In the genomic region with DNA sequence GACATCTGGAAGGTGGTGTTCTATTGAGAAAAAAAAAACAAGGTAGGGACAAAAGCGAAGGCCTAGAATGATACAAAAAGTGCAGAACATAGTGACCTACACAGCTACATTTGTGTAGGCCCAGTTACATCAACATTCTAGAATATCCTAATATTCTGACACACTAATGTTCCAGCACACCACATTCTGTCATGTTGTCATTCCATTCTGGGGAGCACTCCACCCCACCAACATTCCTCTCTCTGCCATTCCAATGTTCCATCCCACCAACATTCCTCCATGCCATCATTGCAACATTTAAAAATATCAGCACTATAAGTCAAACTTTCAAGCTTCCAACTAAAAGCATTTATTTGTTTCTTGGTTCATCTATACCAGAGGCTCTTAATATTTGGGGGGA, we compare ENCODE assay signal across 24 cellular contexts. TPM values are rescaled to one million over a fixed set of nuclear protein-coding genes. Genes with fewer than 3 reads are reported as not detected.
DNase-seq lines count a peak whose midpoint lies in the region; ATAC-seq, FAIRE-seq and TF ChIP-seq lines count a peak whose summit lies in the region.
"Had no signal": no experiment of that assay in that cellular context is flagged by ENCODE, and none has a peak within 500 bp of the region (broad histone marks: within the 10 kb centered on the region; RNA-seq: fewer than 3 reads in every experiment).

No MANE protein-coding gene starts in this region.

- H3K4ac ChIP-seq in H1 (replicated peaks; ENCODE audit: insufficient read length, low read depth, low read length), result no peak overlapping the region

- H3K18ac ChIP-seq in H1 (ENCODE audit: extremely low read depth, low read length), result no peak overlapping the region

- DNase-seq in AG20443 (ENCODE audit: low spot score) (peak; percentile 88), M059J (ENCODE audit: low read depth) (peak; percentile 59), H1 (ENCODE audit: low read depth in 1 of 2, low spot score in 2 of 2) (no peak), nephron progenitor cell (no peak), NCI-H446 (lab: John Stamatoyannopoulos, UW) (no peak), DMS53 treated with DMSO at 0.1 percent for 48 hours (lab: John Stamatoyannopoulos, UW; ENCODE audit: unreplicated experiment) (no peak)
- DNase-seq: activated naive CD8-positive, alpha-beta T cell treated with anti-CD3 and anti-CD28 coated beads, Interleukin-2, amount 50 U/mL, for 24 hours; Caco-2; heart left ventricle; NCI-H1048; NCI-H82; Peyer's patch; right cardiac atrium; stimulated activated CD4-positive, alpha-beta T cell treated with anti-CD3 and anti-CD28 coated beads, Interleukin-2, amount 100 ng/mL, for 24 hours; substantia nigra; WERI-Rb-1 had no signal

- no peak for TF ChIP-seq RAD21 in H1 (IDR thresholded peaks at IDR 0.05 in 1 of 2, conservative IDR thresholded peaks at IDR 0.05 in 1 of 2; ENCODE audit: low read depth in 2 of 2, low read length in 2 of 2)

- no peak overlapping the region for H2BK120ac ChIP-seq in H1 (replicated peaks; ENCODE audit: low read depth, low read length)

- no peak overlapping the region for H2AFZ ChIP-seq in H1 (ENCODE audit: low read length)
- H2AFZ ChIP-seq: neural progenitor cell had no signal

- no peak overlapping the region for H4K8ac ChIP-seq in H1 (ENCODE audit: extremely low read depth, insufficient read depth, low read length)

- H3K27ac ChIP-seq in H1 (ENCODE audit: low read depth, low read length), result no peak overlapping the region
- H3K27ac ChIP-seq: heart left ventricle, neural progenitor cell, Peyer's patch, WERI-Rb-1 had no signal

- H3K27me3 Mint-ChIP-seq in nephron progenitor cell (ENCODE audit: low read depth, poor library complexity), result no peaks in the 10 kb centered on the region
- H3K27me3 Mint-ChIP-seq: activated naive CD8-positive, alpha-beta T cell treated with anti-CD3 and anti-CD28 coated beads, Interleukin-2, amount 50 U/mL, for 24 hours had no signal

- no peak for TF ChIP-seq EP300 in H1 (IDR thresholded peaks at IDR 0.05; ENCODE audit: borderline replicate concordance in 1 of 2, low read depth in 2 of 2, low read length in 2 of 2)

- no peak overlapping the region for H3K23ac ChIP-seq in H1 (ENCODE audit: insufficient read length)

- no peak overlapping the region for H3K9ac ChIP-seq in H1 (replicated peaks in 1 of 4; ENCODE audit: extremely low read depth in 1 of 4, low read depth in 3 of 4, low read length in 3 of 4)
- H3K9ac ChIP-seq: neural progenitor cell had no signal

- H4K20me1 ChIP-seq in H1 (replicated peaks in 1 of 2; ENCODE audit: control insufficient read depth in 1 of 2, insufficient read depth in 2 of 2, low read length in 2 of 2), result no peaks in the 10 kb centered on the region

- no peak overlapping the region for H3K4me3 Mint-ChIP-seq in nephron progenitor cell
- H3K4me3 Mint-ChIP-seq: activated naive CD8-positive, alpha-beta T cell treated with anti-CD3 and anti-CD28 coated beads, Interleukin-2, amount 50 U/mL, for 24 hours; activated T-helper 1 cell treated with anti-CD3 and anti-CD28 coated beads, Interleukin-12 subunit alpha, Interleukin-12 subunit beta, Interleukin-2, Interleukin-4 antibody, amounts not matched to agents 30 ng/mL and 10 ng/mL and 1 ng/mL, durations not matched to agents 14 hours and 24 hours and 36 hours; neural progenitor cell had no signal

- H3K4me1 Mint-ChIP-seq in nephron progenitor cell, result peaks cover 23% of the 10 kb centered on the region

- H2BK15ac ChIP-seq in H1 (ENCODE audit: low read length), result 0 out of 2 replicates have a peak overlapping the region, but pooled peaks have one; percentile 76

- H2BK20ac ChIP-seq in H1 (ENCODE audit: low read length), result no peak overlapping the region

- no peaks in the 10 kb centered on the region for H3K36me3 ChIP-seq in H1 (ENCODE audit: control insufficient read depth in 2 of 4, insufficient read depth in 4 of 4, low read length in 3 of 4)
- H3K36me3 ChIP-seq: heart left ventricle, neural progenitor cell, Peyer's patch, WERI-Rb-1 had no signal

- H3K9me3 Mint-ChIP-seq in nephron progenitor cell, result no peaks in the 10 kb centered on the region
- H3K9me3 Mint-ChIP-seq: activated naive CD8-positive, alpha-beta T cell treated with anti-CD3 and anti-CD28 coated beads, Interleukin-2, amount 50 U/mL, for 24 hours; activated T-helper 1 cell treated with anti-CD3 and anti-CD28 coated beads, Interleukin-12 subunit alpha, Interleukin-12 subunit beta, Interleukin-2, Interleukin-4 antibody, amounts not matched to agents 30 ng/mL and 10 ng/mL and 1 ng/mL, durations not matched to agents 14 hours and 24 hours and 36 hours; neural progenitor cell had no signal

- no peak overlapping the region for H3K14ac ChIP-seq in H1 (ENCODE audit: insufficient read length)

- H3K36me3 Mint-ChIP-seq in nephron progenitor cell (ENCODE audit: low read depth), result no peaks in the 10 kb centered on the region
- H3K36me3 Mint-ChIP-seq: neural progenitor cell had no signal

- no peak overlapping the region for H2BK12ac ChIP-seq in H1 (ENCODE audit: low read depth, low read length)

- no peak overlapping the region for H3K4me2 ChIP-seq in H1 (ENCODE audit: insufficient read depth in 1 of 2, low read depth in 2 of 2, low read length in 2 of 2)
- H3K4me2 ChIP-seq: neural progenitor cell had no signal

- WGBS in H1 (ENCODE audit: extremely low coverage in 1 of 2, insufficient coverage in 1 of 2, insufficient read length in 1 of 2, insufficient replicate concordance in 2 of 2, low coverage in 1 of 2, low lambda C conversion rate in 2 of 2, missing lambda C conversion rate in 1 of 2), 2 experiments, result 86% methylated on average over 1 of the region's 1 CpG; no CpG with 5 or more reads in 1 of the 2 experiments

- H2BK5ac ChIP-seq in H1 (ENCODE audit: low read depth, low read length), result no peak overlapping the region

- H3K4me1 ChIP-seq in H1 (replicated peaks in 1 of 4; ENCODE audit: control insufficient read depth in 3 of 4, insufficient read depth in 4 of 4, low read length in 3 of 4), result peaks cover 0 to 3% (median 0%) of the 10 kb centered on the region in 4 experiments; a peak in 3 of 7 replicates
- H3K4me1 ChIP-seq: heart left ventricle, neural progenitor cell, Peyer's patch had no signal

- H3K79me2 ChIP-seq in H1 (ENCODE audit: control insufficient read depth in 1 of 2, insufficient read depth in 2 of 2, low read length in 2 of 2), result no peaks in the 10 kb centered on the region

- CTCF ChIA-PET in H1 (lab: Charles Lee; ENCODE audit: partially characterized antibody), result interaction anchor here (0.6 to 2.0 kb wide), 5 partner anchors 10 to 192 kb away, joined by 3 to 6 read pairs (median 4); a partner anchor contains a TSS

- TF ChIP-seq POLR2A in H1 (IDR thresholded peaks at IDR 0.05; ENCODE audit: control extremely low read depth in 1 of 2, low read depth in 2 of 2, low read length in 2 of 2), result no peak

- FAIRE-seq in H1 (lab: Jason Lieb, UNC), result no peak
- FAIRE-seq: GM18507, GM19239 had no signal

- no peaks in the 10 kb centered on the region for H3K23me2 ChIP-seq in H1 (ENCODE audit: low read depth, low read length)

- H2AK5ac ChIP-seq in H1 (ENCODE audit: low read depth, low read length), result no peak overlapping the region

- TF ChIP-seq CTCF in H1 (IDR thresholded peaks at IDR 0.05; ENCODE audit: control extremely low read depth in 1 of 3, insufficient read depth in 1 of 3, low read depth in 1 of 3, low read length in 3 of 3), result no peak
- TF ChIP-seq CTCF in nephron progenitor cell (IDR thresholded peaks at IDR 0.05), result no peak

- POLR2A ChIA-PET in H1 (lab: Charles Lee; ENCODE audit: partially characterized antibody), result interaction anchor here (1.1 kb wide), 1 partner anchor 117 kb away, joined by 3 read pairs; a partner anchor contains a TSS

- no peaks in the 10 kb centered on the region for H3K79me1 ChIP-seq in H1 (ENCODE audit: low read depth, low read length)

- no peaks in the 10 kb centered on the region for H3K9me3 ChIP-seq in H1 (ENCODE audit: insufficient read depth in 2 of 2, low read depth in 1 of 2, low read length in 1 of 2)
- H3K9me3 ChIP-seq: Caco-2, heart left ventricle, Peyer's patch had no signal

- H3K56ac ChIP-seq in H1 (replicated peaks; ENCODE audit: insufficient read length, low read depth, low read length), result no peak overlapping the region

- no peak overlapping the region for H4K91ac ChIP-seq in H1 (replicated peaks; ENCODE audit: insufficient read length, low read length)

- peak overlapping the region; percentile 7 for H3K27ac Mint-ChIP-seq in nephron progenitor cell
- H3K27ac Mint-ChIP-seq: activated naive CD8-positive, alpha-beta T cell treated with anti-CD3 and anti-CD28 coated beads, Interleukin-2, amount 50 U/mL, for 24 hours; activated T-helper 1 cell treated with anti-CD3 and anti-CD28 coated beads, Interleukin-12 subunit alpha, Interleukin-12 subunit beta, Interleukin-2, Interleukin-4 antibody, amounts not matched to agents 30 ng/mL and 10 ng/mL and 1 ng/mL, durations not matched to agents 14 hours and 24 hours and 36 hours; neural progenitor cell had no signal

- H3K4me3 ChIP-seq in H1 (ENCODE audit: extremely low read depth in 1 of 4, insufficient read depth in 2 of 4, low read depth in 3 of 4, low read length in 4 of 4), result no peak overlapping the region
- H3K4me3 ChIP-seq: heart left ventricle, neural progenitor cell, Peyer's patch had no signal

- H3K27me3 ChIP-seq in H1 (replicated peaks in 1 of 4; ENCODE audit: control insufficient read depth in 3 of 4, extremely low read depth in 1 of 4, insufficient read depth in 3 of 4, low read length in 3 of 4), result no peaks in the 10 kb centered on the region
- H3K27me3 ChIP-seq: heart left ventricle, neural progenitor cell, Peyer's patch had no signal

- no peak overlapping the region for H4K5ac ChIP-seq in H1 (ENCODE audit: insufficient read length, low read depth, low read length)

- ATAC-seq in GM21619 (IDR thresholded peaks at IDR 0.05; ENCODE audit: unreplicated experiment) (no peak), HG02623 (IDR thresholded peaks at IDR 0.05; ENCODE audit: unreplicated experiment) (no peak)
- ATAC-seq: activated naive CD8-positive, alpha-beta T cell treated with anti-CD3 and anti-CD28 coated beads, Interleukin-2, amount 50 U/mL, for 24 hours; HCT116; heart left ventricle; right cardiac atrium had no signal

RNA-seq across cellular contexts. Expression of a gene that starts 28.5 kb away (rescaled TPM):
- 8.5 and 10.1 TPM in 2 replicates for total RNA-seq in M059J (2014; rRNA removed; shearing (Covaris generic))
- 61.8 and 62.6 TPM in 2 replicates for total RNA-seq in H1 (2021; fragmentation: NEBNext Ultra II Directional; extraction: Animal tissue kit (Norgen Biotek cat#: 25700))
- polyA plus RNA-seq in H1 (2011; rRNA removed), result 17.0 and 23.2 TPM in 2 replicates
- polyA plus RNA-seq in H1 (2011; cell fraction: cytosol; rRNA removed), result 29.6 TPM
- 18.2 TPM for polyA plus RNA-seq in H1 (2011; cell fraction: nucleus; rRNA removed)
- 41.9 to 58.1 TPM (median 47.4 TPM) in 4 replicates for polyA plus RNA-seq in H1 (2012, experiment 1 of 2)
- polyA plus RNA-seq in H1 (2012, experiment 2 of 2), result 8.0 TPM
- 18.0 TPM for polyA plus RNA-seq in H1 (2013, experiment 1 of 2)
- 17.4 TPM for polyA plus RNA-seq in H1 (2013, experiment 2 of 2)
- 76.6 and 78.7 TPM in 2 replicates for polyA minus RNA-seq in H1 (2011; rRNA and poly(A)+ RNA removed)
- 14.5 TPM for polyA minus RNA-seq in H1 (2011; cell fraction: cytosol; rRNA and poly(A)+ RNA removed)
- polyA minus RNA-seq in H1 (2011; cell fraction: nucleus; rRNA and poly(A)+ RNA removed), result 18.3 TPM

RNA-seq across cellular contexts. Expression of a gene that starts 36.7 kb away (rescaled TPM):
- total RNA-seq in M059J (2014; rRNA removed; shearing (Covaris generic)), result 0.15 TPM in 1 of 2 replicates, not detected in the other
- total RNA-seq in H1 (2021; fragmentation: NEBNext Ultra II Directional; extraction: Animal tissue kit (Norgen Biotek cat#: 25700)), result 0.50 and 0.74 TPM in 2 replicates
- polyA plus RNA-seq in H1 (2011; rRNA removed), result 1.8 and 2.1 TPM in 2 replicates
- polyA plus RNA-seq in H1 (2011; cell fraction: cytosol; rRNA removed), result 1.7 TPM
- 1.6 TPM for polyA plus RNA-seq in H1 (2011; cell fraction: nucleus; rRNA removed)
- polyA plus RNA-seq in H1 (2012, experiment 1 of 2), result 0.29 to 1.8 TPM (median 1.1 TPM) in 4 replicates
- polyA plus RNA-seq in H1 (2012, experiment 2 of 2), result 1.2 TPM
- polyA plus RNA-seq in H1 (2013, experiment 1 of 2), result 0.93 TPM
- polyA plus RNA-seq in H1 (2013, experiment 2 of 2), result 1.2 TPM
- 0.90 and 3.2 TPM in 2 replicates for polyA minus RNA-seq in H1 (2011; rRNA and poly(A)+ RNA removed)
- polyA minus RNA-seq in H1 (2011; cell fraction: cytosol; rRNA and poly(A)+ RNA removed), result not detected
- 1.4 TPM for polyA minus RNA-seq in H1 (2011; cell fraction: nucleus; rRNA and poly(A)+ RNA removed)
- total RNA-seq: kidney epithelial cell, right cardiac atrium had no signal
- polyA plus RNA-seq: right cardiac atrium had no signal

RNA-seq across cellular contexts. Expression of a gene that starts 56.6 kb away (rescaled TPM):
- 17.9 and 24.9 TPM in 2 replicates for total RNA-seq in M059J (2014; rRNA removed; shearing (Covaris generic))
- 20.9 and 21.4 TPM in 2 replicates for total RNA-seq in H1 (2021; fragmentation: NEBNext Ultra II Directional; extraction: Animal tissue kit (Norgen Biotek cat#: 25700))
- polyA plus RNA-seq in H1 (2011; rRNA removed), result 4.4 TPM in 2 replicates
- polyA plus RNA-seq in H1 (2011; cell fraction: cytosol; rRNA removed), result 5.9 TPM
- polyA plus RNA-seq in H1 (2011; cell fraction: nucleus; rRNA removed), result 4.3 TPM
- polyA plus RNA-seq in H1 (2012, experiment 1 of 2), result 3.5 to 5.6 TPM (median 4.8 TPM) in 4 replicates
- polyA plus RNA-seq in H1 (2012, experiment 2 of 2), result 0.51 TPM
- 7.0 TPM for polyA plus RNA-seq in H1 (2013, experiment 1 of 2)
- polyA plus RNA-seq in H1 (2013, experiment 2 of 2), result 7.6 TPM
- 36.7 and 49.8 TPM in 2 replicates for polyA minus RNA-seq in H1 (2011; rRNA and poly(A)+ RNA removed)
- 8.7 TPM for polyA minus RNA-seq in H1 (2011; cell fraction: cytosol; rRNA and poly(A)+ RNA removed)
- 23.1 TPM for polyA minus RNA-seq in H1 (2011; cell fraction: nucleus; rRNA and poly(A)+ RNA removed)

Comparison
In these comparisons a context has a peak if more than half of its experiments do, and no peak if none do; other contexts are left out.
1. DNase-seq: peak in AG20443 (single experiment) and M059J (single experiment); none in H1 (0 of 2), nephron progenitor cell (single experiment), NCI-H446 (0 of 2) and DMS53 treated with DMSO at 0.1 percent for 48 hours (single experiment).